ENCODE assay signal across 9 cellular contexts in the genomic region with DNA sequence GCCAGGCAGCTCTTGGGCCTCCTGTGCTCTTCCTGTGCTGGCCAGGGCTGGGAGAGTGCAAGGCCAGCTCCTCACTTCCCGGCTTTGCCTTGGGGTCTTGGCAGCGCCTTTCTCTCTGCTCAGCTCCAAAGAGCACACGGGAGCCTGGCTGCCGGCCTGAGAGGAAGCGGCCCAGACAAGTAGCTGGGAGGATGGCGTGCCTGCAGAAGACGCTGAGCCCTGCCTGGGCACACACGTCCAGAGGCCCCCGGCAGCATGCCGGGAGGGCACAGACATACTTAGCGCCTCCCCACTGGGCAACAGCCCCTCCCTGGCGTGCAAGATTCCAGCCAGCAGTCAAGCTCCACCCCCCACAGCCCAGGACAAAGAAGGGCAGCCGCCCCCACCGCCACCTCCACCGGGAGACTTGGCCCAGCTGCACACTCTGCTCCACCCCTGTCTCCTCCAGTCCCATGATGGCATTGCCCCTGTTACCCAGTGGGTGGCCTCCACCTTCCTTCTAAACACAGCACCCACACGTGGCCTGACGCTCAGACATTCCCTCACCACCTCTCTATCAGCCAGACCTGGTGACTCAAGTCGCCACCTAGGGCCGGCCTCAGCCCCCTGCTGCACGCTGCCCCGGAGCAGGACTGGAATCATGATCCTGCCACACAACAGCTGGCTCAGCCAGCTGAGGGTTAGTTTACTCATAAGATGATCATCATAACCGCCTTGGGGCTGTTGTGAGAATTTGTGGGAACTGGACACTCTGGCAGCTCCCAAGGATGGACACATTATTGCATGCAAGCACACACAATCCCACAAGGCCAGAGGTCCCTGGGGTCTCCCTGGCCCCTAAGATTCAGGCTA. TPM values are rescaled to one million over a fixed set of nuclear protein-coding genes. Genes with fewer than 3 reads are reported as not detected.
A peak's percentile ranks its signal among the peaks of the same experiment; 100 is the strongest.
DNase-seq lines count a peak whose midpoint lies in the region; ATAC-seq, FAIRE-seq and TF ChIP-seq lines count a peak whose summit lies in the region.
"Had no signal": no experiment of that assay in that cellular context is flagged by ENCODE, and none has a peak within 500 bp of the region (broad histone marks: within the 10 kb centered on the region; RNA-seq: fewer than 3 reads in every experiment).

No MANE protein-coding gene starts in this region.

- peak; percentile 50 to 60 (median 57) for TF ChIP-seq CTCF in H1 (IDR thresholded peaks at IDR 0.05; ENCODE audit: control extremely low read depth in 1 of 3, insufficient read depth in 1 of 3, low read depth in 1 of 3, low read length in 3 of 3)

- H3K4me3 ChIP-seq in H1 (ENCODE audit: extremely low read depth in 1 of 4, insufficient read depth in 2 of 4, low read depth in 3 of 4, low read length in 4 of 4) (peak overlapping the region in 3 of 4 experiments; percentile 17 to 42 (median 24); a peak in 3 of 8 replicates), mesendoderm (ENCODE audit: low read length) (no peak overlapping the region)

- CTCF ChIA-PET in activated CD4-positive, alpha-beta memory T cell treated with anti-CD3 and anti-CD28 coated beads for 36 hours (lab: Charles Lee), result interaction anchor here (0.6 to 2.6 kb wide), 14 partner anchors 8 to 139 kb away, joined by 3 to 12 read pairs (median 4); a partner anchor contains a TSS
- CTCF ChIA-PET in H1 (lab: Charles Lee; ENCODE audit: partially characterized antibody), result interaction anchor here (0.7 to 17.0 kb wide), 27 partner anchors 9 to 446 kb away, joined by 3 to 299 read pairs (median 4); a partner anchor contains a TSS

- peak overlapping the region; percentile 95 for H4K91ac ChIP-seq in H1 (replicated peaks; ENCODE audit: insufficient read length, low read length)

- H2BK20ac ChIP-seq in H1 (ENCODE audit: low read length), result peak overlapping the region; percentile 93; the same call in 1 of the 2 replicates

- no peak for TF ChIP-seq EP300 in H1 (IDR thresholded peaks at IDR 0.05; ENCODE audit: borderline replicate concordance in 1 of 2, low read depth in 2 of 2, low read length in 2 of 2)

- no peak for ATAC-seq in HG03280 (IDR thresholded peaks at IDR 0.05; ENCODE audit: unreplicated experiment)

- H3K4ac ChIP-seq in H1 (replicated peaks; ENCODE audit: insufficient read length, low read depth, low read length), result peak overlapping the region; percentile 33
- peak overlapping the region; percentile 41 for H3K4ac ChIP-seq in mesendoderm (ENCODE audit: low read depth, low read length)

- H3K56ac ChIP-seq in H1 (replicated peaks; ENCODE audit: insufficient read length, low read depth, low read length) (peak overlapping the region; percentile 27), mesendoderm (ENCODE audit: low read length) (peak overlapping the region; percentile 95)

- peak overlapping the region; percentile 66; the same call in 1 of the 2 replicates for H2BK15ac ChIP-seq in H1 (ENCODE audit: low read length)
- peak overlapping the region; percentile 9 for H2BK15ac ChIP-seq in mesendoderm (replicated peaks; ENCODE audit: low read depth)

- peak in 1 of 2 experiments; percentile 45; a peak in 1 of 3 replicates for TF ChIP-seq POLR2A in H1 (IDR thresholded peaks at IDR 0.05; ENCODE audit: control extremely low read depth in 1 of 2, low read depth in 2 of 2, low read length in 2 of 2)

- H2BK5ac ChIP-seq in H1 (ENCODE audit: low read depth, low read length) (peak overlapping the region; percentile 89; the same call in 1 of the 2 replicates), mesendoderm (ENCODE audit: low read length) (peak overlapping the region; percentile 81)

- H2AK5ac ChIP-seq in H1 (ENCODE audit: low read depth, low read length) (no peak overlapping the region), mesendoderm (ENCODE audit: low read length) (peak overlapping the region; percentile 40)

- H3K4me2 ChIP-seq in H1 (ENCODE audit: insufficient read depth in 1 of 2, low read depth in 2 of 2, low read length in 2 of 2) (peak overlapping the region; percentile 10 to 60), mesendoderm (ENCODE audit: low read length) (peak overlapping the region; percentile 28)

- H3K23ac ChIP-seq in H1 (ENCODE audit: insufficient read length) (no peak overlapping the region), mesendoderm (ENCODE audit: low read length) (peak overlapping the region; percentile 12)

- peak overlapping the region; percentile 19 for H4K5ac ChIP-seq in H1 (ENCODE audit: insufficient read length, low read depth, low read length)
- H4K5ac ChIP-seq in mesendoderm (ENCODE audit: low read length), result no peak overlapping the region

- H3K4me1 ChIP-seq in H1 (replicated peaks in 1 of 4; ENCODE audit: control insufficient read depth in 3 of 4, insufficient read depth in 4 of 4, low read length in 3 of 4) (peaks cover 4 to 22% (median 15%) of the 10 kb centered on the region in 4 experiments), mesendoderm (ENCODE audit: control insufficient read depth, low read depth, low read length) (peaks cover 7% of the 10 kb centered on the region)

- no peaks in the 10 kb centered on the region for H4K20me1 ChIP-seq in H1 (replicated peaks in 1 of 2; ENCODE audit: control insufficient read depth in 1 of 2, insufficient read depth in 2 of 2, low read length in 2 of 2)

- peak in 1 of 2 experiments; percentile 24; a peak in 1 of 4 replicates for TF ChIP-seq RAD21 in H1 (IDR thresholded peaks at IDR 0.05 in 1 of 2, conservative IDR thresholded peaks at IDR 0.05 in 1 of 2; ENCODE audit: low read depth in 2 of 2, low read length in 2 of 2)

- H2BK120ac ChIP-seq in H1 (replicated peaks; ENCODE audit: low read depth, low read length) (peak overlapping the region; percentile 43), mesendoderm (ENCODE audit: low read depth, low read length) (peak overlapping the region; percentile 21)

- H3K4me3 Mint-ChIP-seq in activated CD4-positive, alpha-beta memory T cell treated with anti-CD3 and anti-CD28 coated beads for 36 hours, result no peak overlapping the region
- no peak overlapping the region for H3K4me3 Mint-ChIP-seq in stimulated activated naive CD8-positive, alpha-beta T cell treated with anti-CD3 and anti-CD28 coated beads, Interleukin-15, Interleukin-2, amounts not matched to agents 100 ng/mL and 50 ng/mL, for 24 hours

- no peaks in the 10 kb centered on the region for H3K36me3 ChIP-seq in H1 (ENCODE audit: control insufficient read depth in 2 of 4, insufficient read depth in 4 of 4, low read length in 3 of 4)
- H3K36me3 ChIP-seq in mesendoderm (ENCODE audit: control insufficient read depth, insufficient read depth, low read length), result no peaks in the 10 kb centered on the region

- peak overlapping the region; percentile 99 for H3K18ac ChIP-seq in H1 (ENCODE audit: extremely low read depth, low read length)
- peak overlapping the region; percentile 32 for H3K18ac ChIP-seq in mesendoderm (ENCODE audit: low read length)

- DNase-seq in COLO668 (lab: John Stamatoyannopoulos, UW; ENCODE audit: unreplicated experiment) (peak; percentile 56), H4 (ENCODE audit: low spot score) (peak; percentile 100), NCI-H2227 treated with DMSO at 0.1 percent for 48 hours (lab: John Stamatoyannopoulos, UW) (peak; percentile 72), H1 (ENCODE audit: low read depth in 1 of 2, low spot score in 2 of 2) (peak; percentile 39 to 80), mesendoderm (peak; percentile 92)
- DNase-seq in activated CD4-positive, alpha-beta memory T cell treated with anti-CD3 and anti-CD28 coated beads for 36 hours, result peak; percentile 70

- peak overlapping the region; percentile 92; the same call in 1 of the 2 replicates for H2AFZ ChIP-seq in H1 (ENCODE audit: low read length)

- H3K79me1 ChIP-seq in H1 (ENCODE audit: low read depth, low read length), result no peaks in the 10 kb centered on the region
- H3K79me1 ChIP-seq in mesendoderm (ENCODE audit: low read length), result no peaks in the 10 kb centered on the region

- WGBS in H1 (ENCODE audit: extremely low coverage in 1 of 2, insufficient coverage in 1 of 2, insufficient read length in 1 of 2, insufficient replicate concordance in 2 of 2, low coverage in 1 of 2, low lambda C conversion rate in 2 of 2, missing lambda C conversion rate in 1 of 2), 2 experiments, result 19% methylated on average over 18 of the region's 22 CpGs; no CpG with 5 or more reads in 1 of the 2 experiments
- no CpG with 5 or more reads among the region's 22 CpGs for WGBS in mesendoderm (ENCODE audit: extremely low coverage, insufficient coverage, low lambda C conversion rate)

- H2BK12ac ChIP-seq in H1 (ENCODE audit: low read depth, low read length), result peak overlapping the region; percentile 39; the same call in 1 of the 2 replicates

- no peaks in the 10 kb centered on the region for H3K27me3 ChIP-seq in H1 (replicated peaks in 1 of 4; ENCODE audit: control insufficient read depth in 3 of 4, extremely low read depth in 1 of 4, insufficient read depth in 3 of 4, low read length in 3 of 4)
- H3K27me3 ChIP-seq in mesendoderm (ENCODE audit: insufficient read depth, low read length, poor library complexity), result no peaks in the 10 kb centered on the region

- H3K27ac Mint-ChIP-seq in activated CD4-positive, alpha-beta memory T cell treated with anti-CD3 and anti-CD28 coated beads for 36 hours, result no peak overlapping the region
- peak overlapping the region; percentile 50 for H3K27ac Mint-ChIP-seq in stimulated activated naive CD8-positive, alpha-beta T cell treated with anti-CD3 and anti-CD28 coated beads, Interleukin-15, Interleukin-2, amounts not matched to agents 100 ng/mL and 50 ng/mL, for 24 hours

- no peaks in the 10 kb centered on the region for H3K9me3 Mint-ChIP-seq in activated CD4-positive, alpha-beta memory T cell treated with anti-CD3 and anti-CD28 coated beads for 36 hours
- no peaks in the 10 kb centered on the region for H3K9me3 Mint-ChIP-seq in stimulated activated naive CD8-positive, alpha-beta T cell treated with anti-CD3 and anti-CD28 coated beads, Interleukin-15, Interleukin-2, amounts not matched to agents 100 ng/mL and 50 ng/mL, for 24 hours

- 0 out of 7 replicates have a peak overlapping the region, but pooled peaks of 2 of the 4 experiments have one; percentile 13 to 16 for H3K9ac ChIP-seq in H1 (replicated peaks in 1 of 4; ENCODE audit: extremely low read depth in 1 of 4, low read depth in 3 of 4, low read length in 3 of 4)
- peak overlapping the region; percentile 63 for H3K9ac ChIP-seq in mesendoderm (ENCODE audit: low read length)

- H4K8ac ChIP-seq in H1 (ENCODE audit: extremely low read depth, insufficient read depth, low read length) (peak overlapping the region; percentile 90), mesendoderm (ENCODE audit: low read depth, low read length) (no peak overlapping the region)

- POLR2A ChIA-PET in activated CD4-positive, alpha-beta memory T cell treated with anti-CD3 and anti-CD28 coated beads for 36 hours (lab: Charles Lee), result no interaction called here
- POLR2A ChIA-PET in H1 (lab: Charles Lee; ENCODE audit: partially characterized antibody), result interaction anchor here (0.6 to 2.5 kb wide), 10 partner anchors 8 to 1281 kb away, joined by 3 to 9 read pairs (median 4); a partner anchor contains a TSS

- no peak overlapping the region for H3K14ac ChIP-seq in H1 (ENCODE audit: insufficient read length)

- no peaks in the 10 kb centered on the region for H3K23me2 ChIP-seq in H1 (ENCODE audit: low read depth, low read length)

- H3K27me3 Mint-ChIP-seq in activated CD4-positive, alpha-beta memory T cell treated with anti-CD3 and anti-CD28 coated beads for 36 hours, result no peaks in the 10 kb centered on the region
- no peaks in the 10 kb centered on the region for H3K27me3 Mint-ChIP-seq in stimulated activated naive CD8-positive, alpha-beta T cell treated with anti-CD3 and anti-CD28 coated beads, Interleukin-15, Interleukin-2, amounts not matched to agents 100 ng/mL and 50 ng/mL, for 24 hours

- no peaks in the 10 kb centered on the region for H3K36me3 Mint-ChIP-seq in activated CD4-positive, alpha-beta memory T cell treated with anti-CD3 and anti-CD28 coated beads for 36 hours
- no peaks in the 10 kb centered on the region for H3K36me3 Mint-ChIP-seq in stimulated activated naive CD8-positive, alpha-beta T cell treated with anti-CD3 and anti-CD28 coated beads, Interleukin-15, Interleukin-2, amounts not matched to agents 100 ng/mL and 50 ng/mL, for 24 hours (ENCODE audit: low read depth)

- H3K9me3 ChIP-seq in H1 (ENCODE audit: insufficient read depth in 2 of 2, low read depth in 1 of 2, low read length in 1 of 2), result no peaks in the 10 kb centered on the region

- intact Hi-C loops in activated CD4-positive, alpha-beta memory T cell treated with anti-CD3 and anti-CD28 coated beads for 36 hours (cut with micrococcal nuclease), result no loop called here

- H3K27ac ChIP-seq in H1 (ENCODE audit: low read depth, low read length) (no peak overlapping the region), mesendoderm (ENCODE audit: low read depth, low read length) (peak overlapping the region; percentile 71)

- FAIRE-seq in H1 (lab: Jason Lieb, UNC), result no peak
- FAIRE-seq: TTC549 had no signal

- H3K79me2 ChIP-seq in H1 (ENCODE audit: control insufficient read depth in 1 of 2, insufficient read depth in 2 of 2, low read length in 2 of 2) (no peaks in the 10 kb centered on the region), mesendoderm (ENCODE audit: control insufficient read depth, insufficient read depth, low read length) (no peaks in the 10 kb centered on the region)

- peaks cover 9% of the 10 kb centered on the region for H3K4me1 Mint-ChIP-seq in activated CD4-positive, alpha-beta memory T cell treated with anti-CD3 and anti-CD28 coated beads for 36 hours (ENCODE audit: low read depth)
- H3K4me1 Mint-ChIP-seq in stimulated activated naive CD8-positive, alpha-beta T cell treated with anti-CD3 and anti-CD28 coated beads, Interleukin-15, Interleukin-2, amounts not matched to agents 100 ng/mL and 50 ng/mL, for 24 hours (ENCODE audit: low read depth), result peaks cover 7% of the 10 kb centered on the region

RNA-seq across cellular contexts. Expression of a gene that starts 12.4 kb away (rescaled TPM):
- total RNA-seq in H4 (2014; rRNA removed; shearing (Covaris generic)), result 0.45 TPM in 1 of 2 replicates, not detected in the other
- total RNA-seq in activated CD4-positive, alpha-beta memory T cell treated with anti-CD3 and anti-CD28 coated beads for 36 hours, result under 1 TPM in 1 of 2 experiments, not detected in 1; 0.59 TPM
- not detected in 2 replicates for total RNA-seq in H1 (2021; fragmentation: NEBNext Ultra II Directional; extraction: Animal tissue kit (Norgen Biotek cat#: 25700))
- 0.12 and 0.36 TPM in 2 replicates for polyA plus RNA-seq in H1 (2011; rRNA removed)
- polyA plus RNA-seq in H1 (2011; cell fraction: cytosol; rRNA removed), result 0.18 TPM
- 0.27 TPM for polyA plus RNA-seq in H1 (2011; cell fraction: nucleus; rRNA removed)
- polyA plus RNA-seq in H1 (2012, experiment 1 of 2), result 0.31 to 0.65 TPM in 2 of 4 replicates, not detected in the others
- 0.43 TPM for polyA plus RNA-seq in H1 (2012, experiment 2 of 2)
- 0.36 TPM for polyA plus RNA-seq in H1 (2013, experiment 1 of 2)
- polyA plus RNA-seq in H1 (2013, experiment 2 of 2), result 0.33 TPM
- polyA minus RNA-seq in H1 (2011; rRNA and poly(A)+ RNA removed), result not detected in 2 replicates
- not detected for polyA minus RNA-seq in H1 (2011; cell fraction: cytosol; rRNA and poly(A)+ RNA removed)
- not detected for polyA minus RNA-seq in H1 (2011; cell fraction: nucleus; rRNA and poly(A)+ RNA removed)
- 0.07 TPM for polyA plus RNA-seq in mesendoderm (2013, experiment 1 of 2)
- polyA plus RNA-seq in mesendoderm (2013, experiment 2 of 2), result 0.13 TPM

RNA-seq across cellular contexts. Expression of a gene that starts 23.2 kb away (rescaled TPM):
- total RNA-seq in H4 (2014; rRNA removed; shearing (Covaris generic)), result 11.1 and 25.7 TPM in 2 replicates
- total RNA-seq in activated CD4-positive, alpha-beta memory T cell treated with anti-CD3 and anti-CD28 coated beads for 36 hours, result 1 to 10 TPM; 2.3 to 3.7 TPM
- 80.4 and 88.1 TPM in 2 replicates for total RNA-seq in H1 (2021; fragmentation: NEBNext Ultra II Directional; extraction: Animal tissue kit (Norgen Biotek cat#: 25700))
- polyA plus RNA-seq in H1 (2011; rRNA removed), result 14.1 and 27.3 TPM in 2 replicates
- 9.3 TPM for polyA plus RNA-seq in H1 (2011; cell fraction: cytosol; rRNA removed)
- polyA plus RNA-seq in H1 (2011; cell fraction: nucleus; rRNA removed), result 112 TPM
- polyA plus RNA-seq in H1 (2012, experiment 1 of 2), result 59.0 to 109 TPM (median 93.2 TPM) in 4 replicates
- 56.3 TPM for polyA plus RNA-seq in H1 (2012, experiment 2 of 2)
- 109 TPM for polyA plus RNA-seq in H1 (2013, experiment 1 of 2)
- 85.3 TPM for polyA plus RNA-seq in H1 (2013, experiment 2 of 2)
- polyA minus RNA-seq in H1 (2011; rRNA and poly(A)+ RNA removed), result 50.2 and 51.4 TPM in 2 replicates
- polyA minus RNA-seq in H1 (2011; cell fraction: cytosol; rRNA and poly(A)+ RNA removed), result 33.6 TPM
- polyA minus RNA-seq in H1 (2011; cell fraction: nucleus; rRNA and poly(A)+ RNA removed), result 122 TPM
- polyA plus RNA-seq in mesendoderm (2013, experiment 1 of 2), result 14.5 TPM
- polyA plus RNA-seq in mesendoderm (2013, experiment 2 of 2), result 15.0 TPM

RNA-seq across cellular contexts. Expression of a gene that starts 27.7 kb away (rescaled TPM):
- total RNA-seq in H4 (2014; rRNA removed; shearing (Covaris generic)), result 16.3 and 18.5 TPM in 2 replicates
- 10 to 100 TPM; 84.3 to 86.1 TPM for total RNA-seq in activated CD4-positive, alpha-beta memory T cell treated with anti-CD3 and anti-CD28 coated beads for 36 hours
- total RNA-seq in H1 (2021; fragmentation: NEBNext Ultra II Directional; extraction: Animal tissue kit (Norgen Biotek cat#: 25700)), result 13.1 and 14.1 TPM in 2 replicates
- polyA plus RNA-seq in H1 (2011; rRNA removed), result 5.2 and 6.1 TPM in 2 replicates
- 6.2 TPM for polyA plus RNA-seq in H1 (2011; cell fraction: cytosol; rRNA removed)
- 11.6 TPM for polyA plus RNA-seq in H1 (2011; cell fraction: nucleus; rRNA removed)
- polyA plus RNA-seq in H1 (2012, experiment 1 of 2), result 13.3 to 16.7 TPM (median 15.0 TPM) in 4 replicates
- 9.9 TPM for polyA plus RNA-seq in H1 (2012, experiment 2 of 2)
- polyA plus RNA-seq in H1 (2013, experiment 1 of 2), result 6.4 TPM
- 6.6 TPM for polyA plus RNA-seq in H1 (2013, experiment 2 of 2)
- polyA minus RNA-seq in H1 (2011; rRNA and poly(A)+ RNA removed), result 3.9 and 6.5 TPM in 2 replicates
- 7.4 TPM for polyA minus RNA-seq in H1 (2011; cell fraction: cytosol; rRNA and poly(A)+ RNA removed)
- 6.0 TPM for polyA minus RNA-seq in H1 (2011; cell fraction: nucleus; rRNA and poly(A)+ RNA removed)
- 2.9 TPM for polyA plus RNA-seq in mesendoderm (2013, experiment 1 of 2)
- polyA plus RNA-seq in mesendoderm (2013, experiment 2 of 2), result 2.9 TPM

RNA-seq across cellular contexts. Expression of a gene that starts 48.2 kb away (rescaled TPM):
- total RNA-seq in H4 (2014; rRNA removed; shearing (Covaris generic)), result 0.70 and 1.2 TPM in 2 replicates
- 1 to 10 TPM; 3.4 to 3.7 TPM for total RNA-seq in activated CD4-positive, alpha-beta memory T cell treated with anti-CD3 and anti-CD28 coated beads for 36 hours
- total RNA-seq in H1 (2021; fragmentation: NEBNext Ultra II Directional; extraction: Animal tissue kit (Norgen Biotek cat#: 25700)), result 5.8 and 5.9 TPM in 2 replicates
- polyA plus RNA-seq in H1 (2011; rRNA removed), result 5.2 and 5.7 TPM in 2 replicates
- 3.9 TPM for polyA plus RNA-seq in H1 (2011; cell fraction: cytosol; rRNA removed)
- polyA plus RNA-seq in H1 (2011; cell fraction: nucleus; rRNA removed), result 12.4 TPM
- 6.3 to 11.5 TPM (median 8.1 TPM) in 4 replicates for polyA plus RNA-seq in H1 (2012, experiment 1 of 2)
- polyA plus RNA-seq in H1 (2012, experiment 2 of 2), result 3.9 TPM
- polyA plus RNA-seq in H1 (2013, experiment 1 of 2), result 3.4 TPM
- 3.4 TPM for polyA plus RNA-seq in H1 (2013, experiment 2 of 2)
- 2.6 and 3.1 TPM in 2 replicates for polyA minus RNA-seq in H1 (2011; rRNA and poly(A)+ RNA removed)
- polyA minus RNA-seq in H1 (2011; cell fraction: cytosol; rRNA and poly(A)+ RNA removed), result 2.9 TPM
- polyA minus RNA-seq in H1 (2011; cell fraction: nucleus; rRNA and poly(A)+ RNA removed), result 4.2 TPM
- 1.2 TPM for polyA plus RNA-seq in mesendoderm (2013, experiment 1 of 2)
- polyA plus RNA-seq in mesendoderm (2013, experiment 2 of 2), result 1.1 TPM
